Comparison of ENCODE assay signal across 8 cellular contexts in the genomic region with DNA sequence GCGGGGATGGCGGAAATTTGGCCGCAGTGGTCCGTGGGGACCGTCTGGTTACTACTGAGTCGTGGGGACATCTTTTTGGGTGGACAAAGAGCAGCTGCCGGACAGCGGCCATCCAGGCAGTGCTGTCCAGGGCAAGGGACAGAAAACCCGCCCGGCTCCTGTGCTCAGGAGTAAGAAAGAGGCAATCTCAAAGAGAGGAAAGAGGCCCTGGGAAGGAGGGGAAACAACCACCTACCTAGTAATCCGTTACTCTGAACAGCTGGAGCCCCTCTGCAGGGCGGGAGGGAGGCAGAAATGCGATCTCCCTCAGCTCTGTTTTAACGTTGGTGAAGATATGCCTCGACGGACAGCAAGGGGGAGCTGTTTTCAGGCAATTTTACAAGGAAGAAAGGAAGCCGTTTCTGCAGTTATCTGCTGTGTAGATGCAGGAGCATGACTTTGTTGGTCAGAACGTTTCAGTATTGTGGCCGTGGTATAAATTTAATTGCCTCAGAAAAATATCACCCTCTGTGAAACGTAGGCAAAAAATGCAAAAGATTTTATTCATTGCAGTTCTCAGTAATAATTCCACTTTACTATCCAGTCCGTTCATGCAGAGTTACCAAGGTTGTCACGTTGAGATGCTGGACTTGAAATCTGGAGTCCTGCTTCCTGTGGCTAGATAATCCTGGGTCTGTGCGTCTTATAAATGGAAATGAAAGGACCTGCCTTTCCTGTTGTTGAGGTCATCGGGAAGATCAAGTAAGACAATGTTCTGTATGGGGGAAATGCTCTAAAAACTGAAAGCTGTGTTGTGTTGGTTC. TPM values are rescaled to one million over a fixed set of nuclear protein-coding genes. Genes with fewer than 3 reads are reported as not detected.
DNase-seq lines count a peak whose midpoint lies in the region; TF ChIP-seq lines count a peak whose summit lies in the region.

No MANE protein-coding gene starts in this region.

- H3K4me1 ChIP-seq in fibroblast of lung (ENCODE audit: control insufficient read depth, extremely low read depth, insufficient read depth, low read length): no peaks in the 10 kb centered on the region
- peaks cover 8% of the 10 kb centered on the region for H3K4me1 ChIP-seq in muscle layer of colon (ENCODE audit: insufficient read depth, low read length)

- H3K4me2 ChIP-seq in fibroblast of lung (ENCODE audit: extremely low read depth, insufficient read depth, low read length): no peak overlapping the region

- H3K27ac ChIP-seq in fibroblast of lung (ENCODE audit: insufficient read depth, low read length): no peak overlapping the region
- H3K27ac ChIP-seq in muscle layer of colon (ENCODE audit: low read depth, low read length): no peak overlapping the region

- H3K79me2 ChIP-seq in fibroblast of lung (ENCODE audit: control insufficient read depth, insufficient read depth, low read length): no peaks in the 10 kb centered on the region

- H3K4me3 ChIP-seq in MG63 (no peak overlapping the region), fibroblast of lung (replicated peaks in 1 of 4; ENCODE audit: control extremely low read depth in 1 of 4, insufficient read depth in 1 of 4, low read depth in 3 of 4, low read length in 4 of 4) (peak overlapping the region in 2 of 4 experiments; percentile 11 to 16), muscle layer of colon (ENCODE audit: low read depth in 1 of 2, low read length in 2 of 2) (peak overlapping the region; percentile 11 to 54)

- peak; percentile 68 to 81 for TF ChIP-seq CTCF in fibroblast of lung (conservative IDR thresholded peaks at IDR 0.05 in 1 of 2, IDR thresholded peaks at IDR 0.05 in 1 of 2; ENCODE audit: low read depth in 1 of 2, low read length in 2 of 2)

- H3K9ac ChIP-seq in fibroblast of lung (ENCODE audit: insufficient read depth, low read length) (no peak overlapping the region), muscle layer of colon (ENCODE audit: low read length) (no peak overlapping the region)

- DNase-seq in activated CD4-positive, alpha-beta T cell treated with anti-CD3 and anti-CD28 coated beads for 48 hours: peak; percentile 32
- no peak for DNase-seq in activated CD4-positive, alpha-beta T cell treated with anti-CD3 and anti-CD28 coated beads, Interleukin-2, amount 50 U/mL, for 4 hours
- peak; percentile 39 for DNase-seq in H4 (ENCODE audit: low spot score)
- DNase-seq in MG63: peak; percentile 27
- DNase-seq in SKM-1 treated with dmso at 0.1 percent for 144 hours (lab: John Stamatoyannopoulos, UW; ENCODE audit: unreplicated experiment): peak; percentile 32
- DNase-seq in fibroblast of lung (ENCODE audit: low read depth in 2 of 2): peak; percentile 38 to 42
- DNase-seq in NCI-H1048 (lab: John Stamatoyannopoulos, UW): no peak

- no peaks in the 10 kb centered on the region for H4K20me1 ChIP-seq in fibroblast of lung (ENCODE audit: control insufficient read depth, extremely low read depth, insufficient read depth, low read length)

- H3K27me3 ChIP-seq in MG63 (peaks cover 68% of the 10 kb centered on the region), fibroblast of lung (ENCODE audit: control insufficient read depth, insufficient read depth, low read length) (peaks cover 26% of the 10 kb centered on the region), muscle layer of colon (ENCODE audit: control insufficient read depth in 1 of 2, insufficient read depth in 2 of 2, low read length in 2 of 2) (peaks cover 21 to 25% of the 10 kb centered on the region in 2 donors)

- no peaks in the 10 kb centered on the region for H3K36me3 ChIP-seq in MG63
- no peaks in the 10 kb centered on the region for H3K36me3 ChIP-seq in fibroblast of lung (ENCODE audit: control insufficient read depth, insufficient read depth, low read length)
- H3K36me3 ChIP-seq in muscle layer of colon (ENCODE audit: insufficient read depth, low read length): no peaks in the 10 kb centered on the region

- H2AFZ ChIP-seq in fibroblast of lung (ENCODE audit: low read length): no peak overlapping the region

- H3K9me3 ChIP-seq in MG63: no peaks in the 10 kb centered on the region
- no peaks in the 10 kb centered on the region for H3K9me3 ChIP-seq in fibroblast of lung (ENCODE audit: control insufficient read depth, insufficient read depth, low read depth, low read length)
- H3K9me3 ChIP-seq in muscle layer of colon (ENCODE audit: low read length): no peaks in the 10 kb centered on the region

RNA-seq across cellular contexts. Expression of a gene that starts 1.1 kb away (rescaled TPM):
- not detected in 2 replicates for total RNA-seq in H4 (2014; rRNA removed; shearing (Covaris generic))
- not detected in 2 replicates for total RNA-seq in MG63 (2014; rRNA removed; shearing (Covaris generic); ENCODE audit: low replicate concordance)
- not detected in 2 replicates for total RNA-seq in fibroblast of lung
- polyA plus RNA-seq in fibroblast of lung: not detected in 2 replicates
- not detected in 2 replicates for polyA plus RNA-seq in fibroblast of lung (2012)
- polyA minus RNA-seq in fibroblast of lung (ENCODE audit: low replicate concordance): not detected in 2 replicates

Comparison
In these comparisons a context has a peak if more than half of its experiments do, and no peak if none do; other contexts are left out.
1. DNase-seq: peak in activated CD4-positive, alpha-beta T cell treated with anti-CD3 and anti-CD28 coated beads for 48 hours (single experiment), H4 (single experiment), MG63 (single experiment), SKM-1 treated with dmso at 0.1 percent for 144 hours (single experiment) and fibroblast of lung (2 of 2); none in activated CD4-positive, alpha-beta T cell treated with anti-CD3 and anti-CD28 coated beads, Interleukin-2, amount 50 U/mL, for 4 hours (0 of 2) and NCI-H1048 (single experiment).